8 cellular contexts compared by ENCODE assay signal in genomic region chr16:71882505-71883192, GRCh38. TPM values are rescaled to one million over a fixed set of nuclear protein-coding genes. Genes with fewer than 3 reads are reported as not detected.
DNase-seq lines count a peak whose midpoint lies in the region; ATAC-seq and TF ChIP-seq lines count a peak whose summit lies in the region.

No MANE protein-coding gene starts in this region.

- peak; percentile 92 for TF ChIP-seq CTCF in lower lobe of right lung (IDR thresholded peaks at IDR 0.05)

- H3K4me3 ChIP-seq in duodenal mucosa (ENCODE audit: low read depth in 1 of 2, low read length in 2 of 2) (peak overlapping the region; percentile 67 to 91), lower lobe of right lung (peak overlapping the region; percentile 89)

- H3K27me3 ChIP-seq in duodenal mucosa (ENCODE audit: control insufficient read depth in 1 of 2, insufficient read depth in 2 of 2, low read length in 2 of 2) (no peaks in the 10 kb centered on the region), lower lobe of right lung (ENCODE audit: low read depth) (no peaks in the 10 kb centered on the region)

- H3K27ac ChIP-seq in duodenal mucosa (ENCODE audit: low read depth, low read length) (peak overlapping the region; percentile 11), lower lobe of right lung (peak overlapping the region; percentile 90)

- H3K9ac ChIP-seq in duodenal mucosa (ENCODE audit: low read depth in 1 of 2, low read length in 2 of 2): peak overlapping the region; percentile 60 to 83

- H3K9me3 ChIP-seq in duodenal mucosa (ENCODE audit: control insufficient read depth in 1 of 2, low read length in 2 of 2) (no peaks in the 10 kb centered on the region), lower lobe of right lung (no peaks in the 10 kb centered on the region)

- peaks cover 0 to 10% of the 10 kb centered on the region in 2 donors for H3K36me3 ChIP-seq in duodenal mucosa (ENCODE audit: control insufficient read depth in 1 of 2, insufficient read depth in 2 of 2, low read length in 2 of 2)
- H3K36me3 ChIP-seq in lower lobe of right lung: peaks cover 24% of the 10 kb centered on the region

- DNase-seq in A172 (ENCODE audit: low spot score): peak; percentile 76
- peak; percentile 19 to 73 for DNase-seq in NCI-H526 (lab: John Stamatoyannopoulos, UW)
- peak; percentile 72 to 82 for DNase-seq in activated CD4-positive, alpha-beta T cell treated with anti-CD3 and anti-CD28 coated beads, Interleukin-2, amount 50 U/mL, for 48 hours
- no peak for DNase-seq in lower lobe of right lung
- peak in 2 of 3 experiments; percentile 46 to 65 for DNase-seq in stimulated activated CD4-positive, alpha-beta T cell treated with anti-CD3 and anti-CD28 coated beads, TNF-alpha, amount 100 ng/mL, for 4 hours (ENCODE audit: low read depth in 3 of 3)

- intact Hi-C loops in lower lobe of right lung (cut with DNase I): no loop called here

- peaks cover 8 to 14% of the 10 kb centered on the region in 2 donors for H3K4me1 ChIP-seq in duodenal mucosa (ENCODE audit: control insufficient read depth in 1 of 2, insufficient read depth in 2 of 2, low read length in 2 of 2)
- H3K4me1 ChIP-seq in lower lobe of right lung: peaks cover 25% of the 10 kb centered on the region

- ATAC-seq in GM18502 (IDR thresholded peaks at IDR 0.05; ENCODE audit: poor library complexity, unreplicated experiment): peak; percentile 43
- peak; percentile 36 for ATAC-seq in HG03159 (IDR thresholded peaks at IDR 0.05; ENCODE audit: unreplicated experiment)
- peak; percentile 71 to 77 for ATAC-seq in lower lobe of right lung

RNA-seq across cellular contexts. Expression of gene ZNF821, which starts 1.3 kb away (rescaled TPM):
- total RNA-seq in A172 (2014; rRNA removed; shearing (Covaris generic)): 8.1 and 23.9 TPM in 2 replicates
- 8.2 TPM for total RNA-seq in lower lobe of right lung

RNA-seq across cellular contexts. Expression of gene IST1, which starts 12.7 kb away (rescaled TPM):
- total RNA-seq in A172 (2014; rRNA removed; shearing (Covaris generic)): 163 and 166 TPM in 2 replicates
- 200 TPM for total RNA-seq in lower lobe of right lung

RNA-seq across cellular contexts. Expression of gene ATXN1L, which starts 36.9 kb away (rescaled TPM):
- total RNA-seq in A172 (2014; rRNA removed; shearing (Covaris generic)): 6.5 and 7.5 TPM in 2 replicates
- total RNA-seq in lower lobe of right lung: 29.7 TPM
